In the genomic region with DNA sequence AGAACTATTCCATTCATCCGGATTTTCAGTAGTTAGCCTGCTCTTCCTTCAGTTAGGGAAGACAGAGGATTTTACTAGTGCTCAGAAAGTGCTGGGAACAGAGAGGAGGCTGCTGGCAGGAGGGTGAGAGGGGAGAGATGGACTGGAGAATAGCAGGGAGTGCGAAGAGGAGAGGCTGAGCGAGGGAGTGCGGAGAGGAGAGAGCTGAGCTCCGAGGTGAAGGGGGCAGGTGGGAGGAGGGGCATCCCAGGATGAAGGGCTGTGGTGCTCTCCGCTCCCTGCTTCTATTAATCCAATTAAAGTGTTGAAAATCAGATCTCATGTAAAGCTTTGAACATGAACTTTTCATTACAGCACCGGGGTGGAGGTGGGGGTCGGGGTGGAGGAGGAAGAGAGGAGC, we compare ENCODE assay signal across 1 cellular context.
TF ChIP-seq lines count a peak whose summit lies in the region.

No MANE protein-coding gene starts in this region.

TF ChIP-seq in GM23338, 12 proteins besides CTCF, POLR2A, EP300 and RAD21 (continued from another document):
- TF ChIP-seq, protein P1, sequence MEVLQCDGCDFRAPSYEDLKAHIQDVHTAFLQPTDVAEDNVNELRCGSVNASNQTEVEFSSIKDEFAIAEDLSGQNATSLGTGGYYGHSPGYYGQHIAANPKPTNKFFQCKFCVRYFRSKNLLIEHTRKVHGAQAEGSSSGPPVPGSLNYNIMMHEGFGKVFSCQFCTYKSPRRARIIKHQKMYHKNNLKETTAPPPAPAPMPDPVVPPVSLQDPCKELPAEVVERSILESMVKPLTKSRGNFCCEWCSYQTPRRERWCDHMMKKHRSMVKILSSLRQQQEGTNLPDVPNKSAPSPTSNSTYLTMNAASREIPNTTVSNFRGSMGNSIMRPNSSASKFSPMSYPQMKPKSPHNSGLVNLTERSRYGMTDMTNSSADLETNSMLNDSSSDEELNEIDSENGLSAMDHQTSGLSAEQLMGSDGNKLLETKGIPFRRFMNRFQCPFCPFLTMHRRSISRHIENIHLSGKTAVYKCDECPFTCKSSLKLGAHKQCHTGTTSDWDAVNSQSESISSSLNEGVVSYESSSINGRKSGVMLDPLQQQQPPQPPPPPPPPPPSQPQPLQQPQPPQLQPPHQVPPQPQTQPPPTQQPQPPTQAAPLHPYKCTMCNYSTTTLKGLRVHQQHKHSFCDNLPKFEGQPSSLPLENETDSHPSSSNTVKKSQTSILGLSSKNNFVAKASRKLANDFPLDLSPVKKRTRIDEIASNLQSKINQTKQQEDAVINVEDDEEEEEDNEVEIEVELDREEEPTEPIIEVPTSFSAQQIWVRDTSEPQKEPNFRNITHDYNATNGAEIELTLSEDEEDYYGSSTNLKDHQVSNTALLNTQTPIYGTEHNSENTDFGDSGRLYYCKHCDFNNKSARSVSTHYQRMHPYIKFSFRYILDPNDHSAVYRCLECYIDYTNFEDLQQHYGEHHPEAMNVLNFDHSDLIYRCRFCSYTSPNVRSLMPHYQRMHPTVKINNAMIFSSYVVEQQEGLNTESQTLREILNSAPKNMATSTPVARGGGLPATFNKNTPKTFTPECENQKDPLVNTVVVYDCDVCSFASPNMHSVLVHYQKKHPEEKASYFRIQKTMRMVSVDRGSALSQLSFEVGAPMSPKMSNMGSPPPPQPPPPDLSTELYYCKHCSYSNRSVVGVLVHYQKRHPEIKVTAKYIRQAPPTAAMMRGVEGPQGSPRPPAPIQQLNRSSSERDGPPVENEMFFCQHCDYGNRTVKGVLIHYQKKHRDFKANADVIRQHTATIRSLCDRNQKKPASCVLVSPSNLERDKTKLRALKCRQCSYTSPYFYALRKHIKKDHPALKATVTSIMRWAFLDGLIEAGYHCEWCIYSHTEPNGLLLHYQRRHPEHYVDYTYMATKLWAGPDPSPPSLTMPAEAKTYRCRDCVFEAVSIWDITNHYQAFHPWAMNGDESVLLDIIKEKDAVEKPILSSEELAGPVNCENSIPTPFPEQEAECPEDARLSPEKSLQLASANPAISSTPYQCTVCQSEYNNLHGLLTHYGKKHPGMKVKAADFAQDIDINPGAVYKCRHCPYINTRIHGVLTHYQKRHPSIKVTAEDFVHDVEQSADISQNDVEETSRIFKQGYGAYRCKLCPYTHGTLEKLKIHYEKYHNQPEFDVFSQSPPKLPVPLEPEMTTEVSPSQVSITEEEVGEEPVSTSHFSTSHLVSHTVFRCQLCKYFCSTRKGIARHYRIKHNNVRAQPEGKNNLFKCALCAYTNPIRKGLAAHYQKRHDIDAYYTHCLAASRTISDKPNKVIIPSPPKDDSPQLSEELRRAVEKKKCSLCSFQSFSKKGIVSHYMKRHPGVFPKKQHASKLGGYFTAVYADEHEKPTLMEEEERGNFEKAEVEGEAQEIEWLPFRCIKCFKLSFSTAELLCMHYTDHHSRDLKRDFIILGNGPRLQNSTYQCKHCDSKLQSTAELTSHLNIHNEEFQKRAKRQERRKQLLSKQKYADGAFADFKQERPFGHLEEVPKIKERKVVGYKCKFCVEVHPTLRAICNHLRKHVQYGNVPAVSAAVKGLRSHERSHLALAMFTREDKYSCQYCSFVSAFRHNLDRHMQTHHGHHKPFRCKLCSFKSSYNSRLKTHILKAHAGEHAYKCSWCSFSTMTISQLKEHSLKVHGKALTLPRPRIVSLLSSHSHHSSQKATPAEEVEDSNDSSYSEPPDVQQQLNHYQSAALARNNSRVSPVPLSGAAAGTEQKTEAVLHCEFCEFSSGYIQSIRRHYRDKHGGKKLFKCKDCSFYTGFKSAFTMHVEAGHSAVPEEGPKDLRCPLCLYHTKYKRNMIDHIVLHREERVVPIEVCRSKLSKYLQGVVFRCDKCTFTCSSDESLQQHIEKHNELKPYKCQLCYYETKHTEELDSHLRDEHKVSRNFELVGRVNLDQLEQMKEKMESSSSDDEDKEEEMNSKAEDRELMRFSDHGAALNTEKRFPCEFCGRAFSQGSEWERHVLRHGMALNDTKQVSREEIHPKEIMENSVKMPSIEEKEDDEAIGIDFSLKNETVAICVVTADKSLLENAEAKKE (CRISPR knock-in tag; IDR thresholded peaks at IDR 0.05): no peak
- TF ChIP-seq, protein P2, sequence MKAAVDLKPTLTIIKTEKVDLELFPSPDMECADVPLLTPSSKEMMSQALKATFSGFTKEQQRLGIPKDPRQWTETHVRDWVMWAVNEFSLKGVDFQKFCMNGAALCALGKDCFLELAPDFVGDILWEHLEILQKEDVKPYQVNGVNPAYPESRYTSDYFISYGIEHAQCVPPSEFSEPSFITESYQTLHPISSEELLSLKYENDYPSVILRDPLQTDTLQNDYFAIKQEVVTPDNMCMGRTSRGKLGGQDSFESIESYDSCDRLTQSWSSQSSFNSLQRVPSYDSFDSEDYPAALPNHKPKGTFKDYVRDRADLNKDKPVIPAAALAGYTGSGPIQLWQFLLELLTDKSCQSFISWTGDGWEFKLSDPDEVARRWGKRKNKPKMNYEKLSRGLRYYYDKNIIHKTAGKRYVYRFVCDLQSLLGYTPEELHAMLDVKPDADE (IDR thresholded peaks at IDR 0.05): no peak
- no peak for TF ChIP-seq ZNF114 (CRISPR knock-in tag; IDR thresholded peaks at IDR 0.05)
- no peak for TF ChIP-seq NANOG (IDR thresholded peaks at IDR 0.05; ENCODE audit: borderline replicate concordance)
- no peak for TF ChIP-seq ZNF331 (CRISPR knock-in tag; IDR thresholded peaks at IDR 0.05; ENCODE audit: low read depth)
- TF ChIP-seq EZH2 (IDR thresholded peaks at IDR 0.05; ENCODE audit: low read depth, unreplicated experiment): no peak
- TF ChIP-seq EZH2phosphoT487 (IDR thresholded peaks at IDR 0.05; ENCODE audit: unreplicated experiment): no peak
- TF ChIP-seq STAT1 (IDR thresholded peaks at IDR 0.05; ENCODE audit: unreplicated experiment): no peak
- no peak for TF ChIP-seq CREB1 (CRISPR knock-in tag; IDR thresholded peaks at IDR 0.05; ENCODE audit: low read depth)
TF ChIP-seq in GM23338: peak in this region for 0.
